In the genomic region with DNA sequence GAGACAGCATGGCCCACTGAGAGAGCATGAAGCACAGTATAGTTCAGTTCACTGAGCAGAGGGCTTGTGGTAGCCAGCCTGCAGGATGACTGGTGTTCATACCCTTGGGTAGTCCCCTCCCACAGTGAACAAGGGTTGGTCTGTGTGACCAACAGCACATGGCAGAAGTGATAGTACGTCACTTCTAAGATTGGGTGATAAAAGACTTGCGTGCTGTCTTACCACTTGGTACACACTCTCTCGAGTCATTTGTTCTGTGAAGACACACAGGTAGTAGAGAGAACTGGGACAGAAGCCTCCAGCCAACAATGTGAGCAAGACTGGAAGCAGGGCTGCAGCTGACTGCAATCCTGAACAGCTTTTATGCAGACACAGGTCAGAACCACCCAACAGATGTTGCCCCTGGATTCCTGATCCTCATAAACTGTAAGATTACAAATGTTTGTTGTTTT, we compare ENCODE assay signal across 8 cellular contexts. TPM values are rescaled to one million over a fixed set of nuclear protein-coding genes. Genes with fewer than 3 reads are reported as not detected.
DNase-seq lines count a peak whose midpoint lies in the region; ATAC-seq and TF ChIP-seq lines count a peak whose summit lies in the region.

No MANE protein-coding gene starts in this region.

- ATAC-seq in HG03135 (IDR thresholded peaks at IDR 0.05; ENCODE audit: unreplicated experiment): peak; percentile 96

- H3K4me3 ChIP-seq in epithelial cell of esophagus (ENCODE audit: low read length) (no peak overlapping the region), spleen (no peak overlapping the region)

- H3K36me3 ChIP-seq in spleen: peaks cover 0 to 5% (median 0%) of the 10 kb centered on the region in 6 donors

- no peaks in the 10 kb centered on the region for H3K27me3 ChIP-seq in spleen (replicated peaks in 1 of 7)

- H3K9me3 Mint-ChIP-seq in activated CD4-positive, alpha-beta T cell treated with anti-CD3 and anti-CD28 coated beads, Interleukin-2, amount 10 ng/mL, durations not matched to agents 7 days and 5 days: no peaks in the 10 kb centered on the region

- intact Hi-C loops in spleen (cut with DNase I; ENCODE audit: low total_unique reads): no loop called here

- peaks cover 54 to 100% (median 95%) of the 10 kb centered on the region in 6 donors for H3K4me1 ChIP-seq in spleen

- peak; percentile 19 for DNase-seq in GM19238 (ENCODE audit: insufficient read length, low spot score)
- DNase-seq in activated CD4-positive, alpha-beta T cell treated with anti-CD3 and anti-CD28 coated beads, Interleukin-2, amount 10 ng/mL, durations not matched to agents 7 days and 5 days: peak; percentile 71
- peak; percentile 45 for DNase-seq in epithelial cell of esophagus (ENCODE audit: low read depth)
- no peak for DNase-seq in spleen
- DNase-seq in T1000 (lab: John Stamatoyannopoulos, UW): no peak
- no peak for DNase-seq in DMS153 treated with DMSO at 0.1 percent for 48 hours (lab: John Stamatoyannopoulos, UW; ENCODE audit: unreplicated experiment)
- no peak for DNase-seq in hippocampal formation (lab: John Stamatoyannopoulos, UW)

- H3K27ac Mint-ChIP-seq in activated CD4-positive, alpha-beta T cell treated with anti-CD3 and anti-CD28 coated beads, Interleukin-2, amount 10 ng/mL, durations not matched to agents 7 days and 5 days: peak overlapping the region; percentile 85

- H3K27me3 Mint-ChIP-seq in activated CD4-positive, alpha-beta T cell treated with anti-CD3 and anti-CD28 coated beads, Interleukin-2, amount 10 ng/mL, durations not matched to agents 7 days and 5 days: no peaks in the 10 kb centered on the region

- TF ChIP-seq CTCF in epithelial cell of esophagus (IDR thresholded peaks at IDR 0.05; ENCODE audit: insufficient read depth, low read depth, low read length, missing control alignments) (no peak), spleen (IDR thresholded peaks at IDR 0.05 in 8 of 11, conservative IDR thresholded peaks at IDR 0.05 in 3 of 11) (no peak)

- no peak for TF ChIP-seq POLR2A in spleen (IDR thresholded peaks at IDR 0.05)

- POLR2A ChIA-PET in activated CD4-positive, alpha-beta T cell treated with anti-CD3 and anti-CD28 coated beads, Interleukin-2, amount 10 ng/mL, durations not matched to agents 7 days and 5 days (lab: Charles Lee): no interaction called here

- peak overlapping the region; percentile 28 for H3K4me3 Mint-ChIP-seq in activated CD4-positive, alpha-beta T cell treated with anti-CD3 and anti-CD28 coated beads, Interleukin-2, amount 10 ng/mL, durations not matched to agents 7 days and 5 days

- peak overlapping the region in 5 of 8 donors; percentile 0 to 73 (median 39) for H3K27ac ChIP-seq in spleen

- H3K36me3 Mint-ChIP-seq in activated CD4-positive, alpha-beta T cell treated with anti-CD3 and anti-CD28 coated beads, Interleukin-2, amount 10 ng/mL, durations not matched to agents 7 days and 5 days (ENCODE audit: low read depth): peaks cover 31% of the 10 kb centered on the region

- H3K9me3 ChIP-seq in spleen: no peaks in the 10 kb centered on the region

- H3K4me1 Mint-ChIP-seq in activated CD4-positive, alpha-beta T cell treated with anti-CD3 and anti-CD28 coated beads, Interleukin-2, amount 10 ng/mL, durations not matched to agents 7 days and 5 days: peaks cover 84% of the 10 kb centered on the region

- CTCF ChIA-PET in activated CD4-positive, alpha-beta T cell treated with anti-CD3 and anti-CD28 coated beads, Interleukin-2, amount 10 ng/mL, durations not matched to agents 7 days and 5 days (lab: Charles Lee): interaction anchor here (0.7 to 5.0 kb wide), 2 partner anchors 12 to 90 kb away, joined by 3 to 32 read pairs; no protein-coding TSS in a partner anchor

- 24 to 60% (median 39%) methylated on average over 3 of the region's 3 CpGs for WGBS in spleen, 5 donors

RNA-seq across cellular contexts. Expression of a gene that starts 14.6 kb away (rescaled TPM):
- 10 to 100 TPM; 47.6 to 54.2 TPM for total RNA-seq in activated CD4-positive, alpha-beta T cell treated with anti-CD3 and anti-CD28 coated beads, Interleukin-2, amount 10 ng/mL, durations not matched to agents 7 days and 5 days
- 10 to 100 TPM; 52.8 to 69.2 (median 57.5) TPM for total RNA-seq in spleen
- 10 to 100 TPM; 16.0 to 21.4 (median 19.1) TPM for polyA plus RNA-seq in spleen

Comparison
In these comparisons a context has a peak if more than half of its experiments do, and no peak if none do; other contexts are left out.
1. DNase-seq: peak in GM19238 (single experiment), activated CD4-positive, alpha-beta T cell treated with anti-CD3 and anti-CD28 coated beads, Interleukin-2, amount 10 ng/mL, durations not matched to agents 7 days and 5 days (single experiment) and epithelial cell of esophagus (single experiment); none in spleen (single experiment), T1000 (single experiment), DMS153 treated with DMSO at 0.1 percent for 48 hours (single experiment) and hippocampal formation (0 of 2).